20 cellular contexts compared by ENCODE assay signal in genomic region chr13:22964245-22964966, GRCh38.
DNase-seq lines count a peak whose midpoint lies in the region; ATAC-seq, FAIRE-seq and TF ChIP-seq lines count a peak whose summit lies in the region.
"Had no signal": no experiment of that assay in that cellular context is flagged by ENCODE, and none has a peak within 500 bp of the region (broad histone marks: within the 10 kb centered on the region; RNA-seq: fewer than 3 reads in every experiment).

No MANE protein-coding gene starts in this region.

- DNase-seq in NCI-H1092 treated with DMSO at 0.1 percent for 48 hours (lab: John Stamatoyannopoulos, UW) (peak; percentile 4), NCI-H1092 (lab: John Stamatoyannopoulos, UW) (no peak), A549 (ENCODE audit: low read depth in 1 of 2, low spot score in 1 of 2) (no peak), Panc1 (ENCODE audit: low read depth, low spot score) (no peak), islet precursor cell (peak; percentile 48), sigmoid colon (no peak), foreskin keratinocyte (no peak), dermis blood vessel endothelial cell (no peak)
- DNase-seq: DMS79 treated with DMSO at 0.1 percent for 48 hours, HFFc6, KBM-7, MV-4-11, NCI-H1436, NCI-H2081, NCI-H748 treated with DMSO at 0.1 percent for 48 hours, PC-3 had no signal

- no peak overlapping the region for H3K4me2 ChIP-seq in A549

- ATAC-seq in A549 (peak; percentile 33 to 40; a peak in 2 of 6 replicates), Panc1 (peak; percentile 40; the same call in 1 of the 2 replicates), foreskin keratinocyte (no peak)
- ATAC-seq: PC-3 had no signal

- no TSS peak for BruUV-seq in Panc1 (replicated peaks; lab: Mats Ljungman, UMichigan)

- 28% methylated on average over 2 of the region's 12 CpGs for WGBS in A549 (ENCODE audit: missing lambda C conversion rate)
- WGBS in sigmoid colon, 2 donors, result 81 to 84% methylated on average over 12 of the region's 12 CpGs

- H3K4me3 ChIP-seq in A549, result no peak overlapping the region
- H3K4me3 ChIP-seq in Panc1 (ENCODE audit: low read depth in 2 of 2, low read length in 2 of 2), result no peak overlapping the region
- no peak overlapping the region for H3K4me3 ChIP-seq in sigmoid colon

- intact Hi-C loops in Panc1 (cut with micrococcal nuclease; ENCODE audit: unreplicated experiment), result no loop called here
- intact Hi-C loops in sigmoid colon (cut with DNase I), result no loop called here

- CTCF ChIA-PET in A549 (lab: Yijun Ruan, JAX), result no interaction called here
- CTCF ChIA-PET in Panc1 (lab: Charles Lee), result no interaction called here

- TF ChIP-seq CTCF in A549 (IDR thresholded peaks at IDR 0.05) (no peak), Panc1 (IDR thresholded peaks at IDR 0.05) (no peak), sigmoid colon (IDR thresholded peaks at IDR 0.05) (no peak), foreskin keratinocyte (conservative IDR thresholded peaks at IDR 0.05) (no peak)

- POLR2A ChIA-PET in A549 (lab: Yijun Ruan, JAX) (no interaction called here), Panc1 (lab: Charles Lee) (no interaction called here)

- no peak for FAIRE-seq in A549 (lab: Jason Lieb, UNC)
- FAIRE-seq: H54, HepG2 had no signal

- no peaks in the 10 kb centered on the region for H3K36me3 ChIP-seq in Panc1 (ENCODE audit: control insufficient read depth, insufficient read depth, low read length)
- no peaks in the 10 kb centered on the region for H3K36me3 ChIP-seq in sigmoid colon

- H3K27me3 ChIP-seq in Panc1 (ENCODE audit: control insufficient read depth, insufficient read depth, low read length) (no peaks in the 10 kb centered on the region), sigmoid colon (no peaks in the 10 kb centered on the region), foreskin keratinocyte (no peaks in the 10 kb centered on the region)

- TF ChIP-seq POLR2A in A549 (IDR thresholded peaks at IDR 0.05; ENCODE audit: low read length), result no peak
- TF ChIP-seq POLR2A in sigmoid colon (IDR thresholded peaks at IDR 0.05), result no peak

- TF ChIP-seq RAD21 in A549 (conservative IDR thresholded peaks at IDR 0.05 in 1 of 2, IDR thresholded peaks at IDR 0.05 in 1 of 2), result no peak

- no peak overlapping the region for H3K27ac ChIP-seq in A549
- no peak overlapping the region for H3K27ac ChIP-seq in Panc1 (ENCODE audit: low read length)
- no peak overlapping the region for H3K27ac ChIP-seq in sigmoid colon
- H3K27ac ChIP-seq in foreskin keratinocyte, result no peak overlapping the region
- H3K27ac ChIP-seq: 22Rv1, RWPE1 had no signal

- TF ChIP-seq EP300 in A549 (IDR thresholded peaks at IDR 0.05), result no peak
- TF ChIP-seq EP300 in sigmoid colon (IDR thresholded peaks at IDR 0.05), result no peak

- H3K9me3 ChIP-seq in A549 (no peaks in the 10 kb centered on the region), Panc1 (ENCODE audit: control insufficient read depth, insufficient read depth, low read depth, low read length) (no peaks in the 10 kb centered on the region), sigmoid colon (no peaks in the 10 kb centered on the region)

- no peaks in the 10 kb centered on the region for H3K4me1 ChIP-seq in A549
- H3K4me1 ChIP-seq in Panc1 (ENCODE audit: control insufficient read depth, insufficient read depth, low read length), result no peaks in the 10 kb centered on the region
- no peaks in the 10 kb centered on the region for H3K4me1 ChIP-seq in sigmoid colon
- no peaks in the 10 kb centered on the region for H3K4me1 ChIP-seq in foreskin keratinocyte

- in situ Hi-C loops in Panc1 (cut with HindIII; ENCODE audit: low pct_unique_long_range_greater_than_20kb, low sequenced_read_pairs), result no loop called here

TF ChIP-seq in A549, 52 proteins besides CTCF, POLR2A, EP300 and RAD21:
- no peak for TF ChIP-seq HEYL (CRISPR knock-in tag; IDR thresholded peaks at IDR 0.05)
- no peak for TF ChIP-seq NR3C1 (IDR thresholded peaks at IDR 0.05)
- no peak for TF ChIP-seq BHLHE40 (IDR thresholded peaks at IDR 0.05; ENCODE audit: low read depth, low read length)
- no peak for TF ChIP-seq PBX3 (IDR thresholded peaks at IDR 0.05)
- TF ChIP-seq MAFK (IDR thresholded peaks at IDR 0.05; ENCODE audit: partially characterized antibody), result no peak
- no peak for TF ChIP-seq MYC (IDR thresholded peaks at IDR 0.05; ENCODE audit: borderline replicate concordance, low read length)
- no peak for TF ChIP-seq BCL3 (IDR thresholded peaks at IDR 0.05)

Comparison
In these comparisons a context has a peak if more than half of its experiments do, and no peak if none do; other contexts are left out.
1. DNase-seq: peak in NCI-H1092 treated with DMSO at 0.1 percent for 48 hours (single experiment) and islet precursor cell (single experiment); none in NCI-H1092 (single experiment), A549 (0 of 2), Panc1 (single experiment), sigmoid colon (single experiment), foreskin keratinocyte (0 of 2) and dermis blood vessel endothelial cell (single experiment).